ENCODE assay signal across 18 cellular contexts in the genomic region with DNA sequence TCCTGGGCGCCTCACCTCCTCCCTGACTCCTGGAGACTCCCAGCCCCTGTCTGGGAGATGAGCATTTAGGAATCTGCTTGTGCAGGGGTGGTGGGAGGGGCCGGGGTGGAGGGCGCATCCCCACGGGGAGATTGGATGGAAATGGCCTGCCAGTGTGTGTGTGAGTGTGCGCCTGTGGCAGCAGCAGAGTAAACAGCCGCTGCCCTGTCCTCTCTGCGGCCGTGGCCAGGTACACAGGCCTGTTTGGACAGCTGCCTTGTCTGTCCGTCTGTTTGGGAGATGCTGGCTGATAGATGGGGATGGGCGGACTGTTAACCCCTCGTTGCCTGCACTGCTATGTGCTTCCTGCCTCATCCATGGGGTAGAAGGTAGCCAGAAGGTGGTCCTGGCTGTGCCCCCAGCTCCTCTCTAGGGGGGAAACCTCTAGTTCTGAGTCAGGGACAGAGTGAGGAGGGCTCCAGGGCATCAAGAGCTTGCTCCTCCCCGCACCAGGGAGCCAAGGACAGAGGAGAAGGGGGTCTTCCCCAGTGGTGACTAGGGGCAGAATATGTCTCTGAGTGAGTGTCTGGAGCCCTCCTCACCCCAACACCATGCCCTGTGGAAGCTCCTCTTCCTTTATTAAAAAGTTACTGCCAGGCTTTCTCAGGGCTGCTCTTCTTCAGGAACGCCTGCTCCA.
A peak's percentile ranks its signal among the peaks of the same experiment; 100 is the strongest.
DNase-seq lines count a peak whose midpoint lies in the region; ATAC-seq and TF ChIP-seq lines count a peak whose summit lies in the region.
"Had no signal": no experiment of that assay in that cellular context is flagged by ENCODE, and none has a peak within 500 bp of the region (broad histone marks: within the 10 kb centered on the region; RNA-seq: fewer than 3 reads in every experiment).

No MANE protein-coding gene starts in this region.

- H3K27me3 ChIP-seq in hepatocyte = peaks cover 56% of the 10 kb centered on the region
- H3K27me3 ChIP-seq: ascending aorta had no signal

- H3K27ac ChIP-seq in RWPE1 (no peak overlapping the region), hepatocyte (no peak overlapping the region)
- H3K27ac ChIP-seq: ascending aorta, dorsolateral prefrontal cortex, transverse colon had no signal

- TF ChIP-seq CTCF in MCF 10A (IDR thresholded peaks at IDR 0.05; ENCODE audit: unreplicated experiment) (no peak), RWPE1 (conservative IDR thresholded peaks at IDR 0.05; ENCODE audit: low read depth) (no peak), hepatocyte (IDR thresholded peaks at IDR 0.05; ENCODE audit: poor library complexity) (no peak)

- intact Hi-C loops in MCF 10A (cut with micrococcal nuclease) = no loop called here

- no peaks in the 10 kb centered on the region for H3K9me3 Mint-ChIP-seq in MCF 10A (ENCODE audit: unreplicated experiment)
- H3K9me3 Mint-ChIP-seq: activated CD4-positive, alpha-beta memory T cell treated with anti-CD3 and anti-CD28 coated beads for 36 hours; naive thymus-derived CD8-positive, alpha-beta T cell; T-helper 2 cell treated with Interferon-gamma antibody and Interleukin-4, amounts not matched to agents 5 μg/mL and 100 μg/mL, for 36 hours had no signal

- no peaks in the 10 kb centered on the region for H3K27me3 Mint-ChIP-seq in MCF 10A (ENCODE audit: insufficient read depth, unreplicated experiment)

- H3K27ac Mint-ChIP-seq in MCF 10A (ENCODE audit: low read depth, unreplicated experiment) = no peak overlapping the region
- H3K27ac Mint-ChIP-seq: activated CD4-positive, alpha-beta memory T cell treated with anti-CD3 and anti-CD28 coated beads for 36 hours; naive thymus-derived CD8-positive, alpha-beta T cell; T-helper 2 cell treated with Interferon-gamma antibody and Interleukin-4, amounts not matched to agents 5 μg/mL and 100 μg/mL, for 36 hours had no signal

- H2AFZ ChIP-seq in hepatocyte = no peak overlapping the region

- H3K79me2 ChIP-seq in hepatocyte = no peaks in the 10 kb centered on the region

- ATAC-seq in HG03097 (IDR thresholded peaks at IDR 0.05; ENCODE audit: low FRiP score, unreplicated experiment) = no peak
- ATAC-seq: naive thymus-derived CD8-positive, alpha-beta T cell had no signal

- H3K4me1 ChIP-seq in hepatocyte (ENCODE audit: insufficient read depth) = peaks cover 17% of the 10 kb centered on the region
- H3K4me1 ChIP-seq: ascending aorta, transverse colon had no signal

- no peaks in the 10 kb centered on the region for H3K4me1 Mint-ChIP-seq in MCF 10A (ENCODE audit: insufficient read depth, unreplicated experiment)

- H3K36me3 ChIP-seq in hepatocyte (replicated peaks; ENCODE audit: insufficient read depth, low read depth) = no peaks in the 10 kb centered on the region
- H3K36me3 ChIP-seq: ascending aorta, transverse colon had no signal

- BruUV-seq in MCF 10A (replicated peaks; lab: Mats Ljungman, UMichigan) = no TSS peak

- H4K20me1 ChIP-seq in hepatocyte (ENCODE audit: insufficient read depth, poor library complexity, severe bottlenecking) = no peaks in the 10 kb centered on the region

- no peak overlapping the region for H3K4me2 ChIP-seq in hepatocyte

- 23% methylated on average over 13 of the region's 13 CpGs for WGBS in hepatocyte (ENCODE audit: low lambda C conversion rate, missing lambda C conversion rate)

- no peak overlapping the region for H3K4me3 ChIP-seq in hepatocyte
- H3K4me3 ChIP-seq: ascending aorta, dorsolateral prefrontal cortex, transverse colon had no signal

- in situ Hi-C loops in T47D (cut with HindIII; ENCODE audit: low pct_unique_long_range_greater_than_20kb, low sequenced_read_pairs) = no loop called here

- POLR2A ChIA-PET in MCF 10A (lab: Yijun Ruan, JAX) (no interaction called here), RWPE1 (lab: Yijun Ruan, JAX; ENCODE audit: low non-redundant PET) (no interaction called here)

- no peaks in the 10 kb centered on the region for H3K9me3 ChIP-seq in hepatocyte (ENCODE audit: low read depth)
- H3K9me3 ChIP-seq: ascending aorta, transverse colon had no signal

- DNase-seq in T47D (ENCODE audit: low read depth in 1 of 2, low spot score in 1 of 2) (peak; percentile 89 to 96), MCF 10A (ENCODE audit: unreplicated experiment) (no peak), RWPE1 (ENCODE audit: low spot score) (peak; percentile 41), hepatocyte (ENCODE audit: low spot score) (peak; percentile 42), cortex of kidney (lab: John Stamatoyannopoulos, UW) (no peak), KG1 (lab: John Stamatoyannopoulos, UW) (no peak)
- no peak for DNase-seq in effector CD4-positive, alpha-beta T cell
- DNase-seq: activated CD4-positive, alpha-beta memory T cell treated with anti-CD3 and anti-CD28 coated beads for 36 hours; activated effector memory CD4-positive, alpha-beta T cell treated with Interleukin-2 at 50 U/mL for 16 hours; foreskin fibroblast; naive thymus-derived CD8-positive, alpha-beta T cell; NCI-H187 treated with DMSO at 0.1 percent for 48 hours; stimulated activated CD4-positive, alpha-beta T cell treated with anti-CD3 and anti-CD28 coated beads, Interleukin-2, amount 100 ng/mL, for 24 hours; transverse colon had no signal

- H3K4me3 Mint-ChIP-seq in MCF 10A (ENCODE audit: unreplicated experiment) = no peak overlapping the region
- H3K4me3 Mint-ChIP-seq: activated CD4-positive, alpha-beta memory T cell treated with anti-CD3 and anti-CD28 coated beads for 36 hours; naive thymus-derived CD8-positive, alpha-beta T cell; T-helper 2 cell treated with Interferon-gamma antibody and Interleukin-4, amounts not matched to agents 5 μg/mL and 100 μg/mL, for 36 hours had no signal

- H3K9me2 ChIP-seq in hepatocyte (replicated peaks; ENCODE audit: insufficient read depth) = no peaks in the 10 kb centered on the region

- H3K36me3 Mint-ChIP-seq in MCF 10A (ENCODE audit: insufficient read depth, unreplicated experiment) = no peaks in the 10 kb centered on the region
- H3K36me3 Mint-ChIP-seq: activated CD4-positive, alpha-beta memory T cell treated with anti-CD3 and anti-CD28 coated beads for 36 hours had no signal

- CTCF ChIA-PET in MCF 10A (lab: Yijun Ruan, JAX) (interaction anchor here (0.6 to 1.1 kb wide), 3 partner anchors 15 to 79 kb away, joined by 3 to 4 read pairs (median 3); no protein-coding TSS in a partner anchor), RWPE1 (lab: Yijun Ruan, JAX) (interaction anchor here (0.5 to 4.0 kb wide), 5 partner anchors 9 to 418 kb away, joined by 3 to 20 read pairs (median 4); a partner anchor contains a TSS)

Comparison
In these comparisons a context has a peak if more than half of its experiments do, and no peak if none do; other contexts are left out.
1. DNase-seq: peak in T47D (2 of 2), RWPE1 (single experiment) and hepatocyte (single experiment); none in MCF 10A (single experiment), cortex of kidney (single experiment), effector CD4-positive, alpha-beta T cell (single experiment) and KG1 (single experiment).